Comparison of ENCODE assay signal across 9 cellular contexts in the genomic region with DNA sequence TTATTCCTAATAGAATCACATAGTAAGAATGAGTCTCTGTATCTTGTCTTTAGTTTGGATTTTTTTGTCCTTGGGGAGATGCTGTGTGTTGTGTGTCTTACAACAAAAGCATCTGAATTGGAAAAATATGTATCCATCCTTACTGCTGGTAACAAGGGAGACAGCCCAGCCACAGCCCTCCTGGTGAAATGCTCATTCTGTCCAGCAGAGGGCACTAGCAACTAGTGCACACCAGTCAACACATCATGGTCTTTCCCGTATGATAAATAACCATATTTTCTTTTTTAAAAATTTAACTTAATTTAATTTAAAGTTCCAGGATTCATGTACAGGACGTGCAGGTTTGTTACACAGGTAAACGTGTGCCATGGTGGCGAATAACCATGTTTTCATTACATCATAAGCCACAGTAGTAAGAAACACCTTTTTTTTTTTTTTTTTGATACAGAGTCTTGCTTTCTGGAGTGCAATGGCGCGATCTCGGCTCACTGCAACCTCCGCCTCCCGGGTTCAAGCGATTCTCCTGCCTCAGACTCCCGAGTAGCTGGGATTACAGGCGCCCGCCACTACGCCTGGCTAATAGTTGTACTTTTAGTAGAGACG.
DNase-seq lines count a peak whose midpoint lies in the region; ATAC-seq lines count a peak whose summit lies in the region.
"Had no signal": no experiment of that assay in that cellular context is flagged by ENCODE, and none has a peak within 500 bp of the region (broad histone marks: within the 10 kb centered on the region; RNA-seq: fewer than 3 reads in every experiment).

No MANE protein-coding gene starts in this region.

- no peaks in the 10 kb centered on the region for H3K9me3 ChIP-seq in CD4-positive, CD25-positive, alpha-beta regulatory T cell (ENCODE audit: control insufficient read depth in 2 of 2, low read length in 2 of 2)

- H3K27me3 Mint-ChIP-seq in CD4-positive, CD25-positive, alpha-beta regulatory T cell = peaks cover 7% of the 10 kb centered on the region

- no peak overlapping the region for H3K27ac ChIP-seq in CD4-positive, CD25-positive, alpha-beta regulatory T cell (ENCODE audit: insufficient read depth, low read length, poor library complexity, severe bottlenecking)

- no peaks in the 10 kb centered on the region for H3K9me3 Mint-ChIP-seq in CD4-positive, CD25-positive, alpha-beta regulatory T cell

- no peaks in the 10 kb centered on the region for H3K4me1 Mint-ChIP-seq in CD4-positive, CD25-positive, alpha-beta regulatory T cell

- H3K4me3 ChIP-seq in CD4-positive, CD25-positive, alpha-beta regulatory T cell (ENCODE audit: low read depth, low read length) = no peak overlapping the region

- H3K27me3 ChIP-seq in CD4-positive, CD25-positive, alpha-beta regulatory T cell (ENCODE audit: control insufficient read depth, insufficient read depth, low read length) = peaks cover 3% of the 10 kb centered on the region

- H3K4me1 ChIP-seq in CD4-positive, CD25-positive, alpha-beta regulatory T cell (ENCODE audit: control insufficient read depth, insufficient read depth, low read length, poor library complexity, severe bottlenecking) = no peaks in the 10 kb centered on the region

- DNase-seq in CD4-positive, CD25-positive, alpha-beta regulatory T cell = peak; percentile 46 to 67 (median 63)
- DNase-seq in NCI-H526 (lab: John Stamatoyannopoulos, UW) = peak; percentile 27 to 78
- peak; percentile 60 to 68 for DNase-seq in activated CD4-positive, alpha-beta T cell treated with anti-CD3 and anti-CD28 coated beads, Interleukin-2, amount 50 U/mL, for 4 hours
- DNase-seq in effector CD4-positive, alpha-beta T cell = peak; percentile 61
- peak; percentile 86 for DNase-seq in medulla oblongata (ENCODE audit: extremely low spot score)
- peak; percentile 56 for DNase-seq in stimulated activated CD8-positive, alpha-beta memory T cell treated with anti-CD3 and anti-CD28 coated beads, Interleukin-15, amount 100 ng/mL, for 24 hours (ENCODE audit: low read depth)

- no peak overlapping the region for H3K4me3 Mint-ChIP-seq in CD4-positive, CD25-positive, alpha-beta regulatory T cell
- H3K4me3 Mint-ChIP-seq: activated naive CD8-positive, alpha-beta T cell had no signal

- H3K36me3 Mint-ChIP-seq in CD4-positive, CD25-positive, alpha-beta regulatory T cell = no peaks in the 10 kb centered on the region
- H3K36me3 Mint-ChIP-seq: activated naive CD8-positive, alpha-beta T cell had no signal

- H3K27ac Mint-ChIP-seq in CD4-positive, CD25-positive, alpha-beta regulatory T cell = peak overlapping the region in 1 of 3 donors; percentile 77
- H3K27ac Mint-ChIP-seq: activated naive CD8-positive, alpha-beta T cell had no signal

- peak; percentile 68 for ATAC-seq in CD4-positive, CD25-positive, alpha-beta regulatory T cell (ENCODE audit: low read depth in 2 of 2)
- ATAC-seq in GM19043 (IDR thresholded peaks at IDR 0.05; ENCODE audit: low read depth, unreplicated experiment) (peak; percentile 96), HG03342 (IDR thresholded peaks at IDR 0.05; ENCODE audit: unreplicated experiment) (peak; percentile 92)

- no peaks in the 10 kb centered on the region for H3K36me3 ChIP-seq in CD4-positive, CD25-positive, alpha-beta regulatory T cell (ENCODE audit: control insufficient read depth, insufficient read depth, low read length)
